Comparison of ENCODE assay signal across 1 cellular context in the genomic region with DNA sequence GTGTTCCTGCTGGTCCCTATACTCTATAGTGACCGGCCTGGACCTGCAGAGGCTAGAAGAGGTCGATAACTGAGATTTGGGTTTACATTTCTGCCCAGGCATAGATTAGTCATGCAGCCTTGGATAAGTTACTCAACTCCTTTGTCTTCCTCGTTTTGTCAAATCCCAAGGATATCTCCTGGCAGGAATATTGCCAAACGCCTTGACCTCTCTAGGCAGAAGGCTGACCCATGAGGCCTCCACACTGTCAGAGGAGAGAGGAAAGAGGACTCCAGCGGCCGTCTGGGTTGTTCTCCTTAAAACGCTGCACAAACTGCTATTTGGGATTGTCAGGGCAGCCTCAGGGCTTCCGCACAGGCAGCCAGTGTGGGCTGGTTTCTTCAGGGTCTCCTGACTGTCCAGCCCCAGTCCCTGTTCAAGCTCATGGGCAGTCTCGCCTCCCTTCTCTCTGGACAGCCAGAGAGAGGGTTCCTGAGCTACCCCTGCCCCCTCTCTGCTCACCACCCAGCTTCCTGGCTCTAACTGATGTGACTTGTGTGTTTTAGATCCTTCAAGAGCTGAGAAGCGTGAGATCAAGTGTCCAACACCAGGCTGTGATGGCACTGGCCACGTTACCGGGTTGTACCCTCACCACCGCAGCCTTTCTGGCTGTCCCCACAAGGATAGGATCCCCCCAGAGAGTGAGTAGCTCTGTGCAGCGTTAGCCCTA.
TF ChIP-seq lines count a peak whose summit lies in the region.

No MANE protein-coding gene starts in this region.

TF ChIP-seq in H1, 55 proteins besides CTCF, POLR2A, EP300 and RAD21:
- TF ChIP-seq KDM4A (IDR thresholded peaks at IDR 0.05; ENCODE audit: low read depth, low read length, severe bottlenecking) (no peak), SRF (IDR thresholded peaks at IDR 0.05; ENCODE audit: low read depth, low read length) (no peak), EZH2 (IDR thresholded peaks at IDR 0.05; ENCODE audit: low read depth, low read length, severe bottlenecking) (no peak), SIN3A (conservative IDR thresholded peaks at IDR 0.05 in 1 of 2, IDR thresholded peaks at IDR 0.05 in 1 of 2; ENCODE audit: low read depth in 1 of 2, low read length in 2 of 2) (no peak), TAF1 (IDR thresholded peaks at IDR 0.05; ENCODE audit: low read depth, low read length) (no peak), CHD1 (IDR thresholded peaks at IDR 0.05; ENCODE audit: low read depth, low read length) (no peak), RXRA (IDR thresholded peaks at IDR 0.05; ENCODE audit: insufficient read depth, low read depth, low read length) (no peak)
- TF ChIP-seq, protein P1, sequence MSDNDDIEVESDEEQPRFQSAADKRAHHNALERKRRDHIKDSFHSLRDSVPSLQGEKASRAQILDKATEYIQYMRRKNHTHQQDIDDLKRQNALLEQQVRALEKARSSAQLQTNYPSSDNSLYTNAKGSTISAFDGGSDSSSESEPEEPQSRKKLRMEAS (IDR thresholded peaks at IDR 0.05), result no peak
- TF ChIP-seq, protein P2, sequence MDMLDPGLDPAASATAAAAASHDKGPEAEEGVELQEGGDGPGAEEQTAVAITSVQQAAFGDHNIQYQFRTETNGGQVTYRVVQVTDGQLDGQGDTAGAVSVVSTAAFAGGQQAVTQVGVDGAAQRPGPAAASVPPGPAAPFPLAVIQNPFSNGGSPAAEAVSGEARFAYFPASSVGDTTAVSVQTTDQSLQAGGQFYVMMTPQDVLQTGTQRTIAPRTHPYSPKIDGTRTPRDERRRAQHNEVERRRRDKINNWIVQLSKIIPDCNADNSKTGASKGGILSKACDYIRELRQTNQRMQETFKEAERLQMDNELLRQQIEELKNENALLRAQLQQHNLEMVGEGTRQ (IDR thresholded peaks at IDR 0.05; ENCODE audit: low read length), result no peak
